Comparison of ENCODE assay signal across 1 cellular context in genomic region chr12:13790317-13790716, GRCh38.
A peak's percentile ranks its signal among the peaks of the same experiment; 100 is the strongest.
TF ChIP-seq lines count a peak whose summit lies in the region.

No MANE protein-coding gene starts in this region.

TF ChIP-seq in GM12878, 131 proteins besides CTCF, POLR2A, EP300 and RAD21 (continued from another document):
- TF ChIP-seq USF2 (IDR thresholded peaks at IDR 0.05; ENCODE audit: borderline replicate concordance, low read depth, low read length) (no peak), MTA2 (IDR thresholded peaks at IDR 0.05; ENCODE audit: low read depth) (peak; percentile 29; the same call in 1 of the 2 replicates), IKZF2 (IDR thresholded peaks at IDR 0.05) (peak in 1 of 2 experiments; percentile 32; a peak in 1 of 4 replicates), MEF2B (IDR thresholded peaks at IDR 0.05; ENCODE audit: partially characterized antibody, poor library complexity, severe bottlenecking) (peak; percentile 21), CREM (IDR thresholded peaks at IDR 0.05; ENCODE audit: low read depth) (no peak)
